ENCODE assay signal across 17 cellular contexts in genomic region chr14:89264196-89264800, GRCh38.
A peak's percentile ranks its signal among the peaks of the same experiment; 100 is the strongest.
DNase-seq lines count a peak whose midpoint lies in the region; ATAC-seq and TF ChIP-seq lines count a peak whose summit lies in the region.
"Had no signal": no experiment of that assay in that cellular context is flagged by ENCODE, and none has a peak within 500 bp of the region (broad histone marks: within the 10 kb centered on the region; RNA-seq: fewer than 3 reads in every experiment).

No MANE protein-coding gene starts in this region.

- ATAC-seq in GM18909 (IDR thresholded peaks at IDR 0.05; ENCODE audit: poor library complexity, unreplicated experiment): no peak

- H3K4me1 Mint-ChIP-seq in activated naive CD4-positive, alpha-beta T cell treated with anti-CD3 and anti-CD28 coated beads, Interleukin-2, amount 50 U/mL, for 24 hours: peaks cover 67% of the 10 kb centered on the region
- H3K4me1 Mint-ChIP-seq in IgD-negative memory B cell (peaks cover 26 to 42% (median 39%) of the 10 kb centered on the region in 3 donors), CD14-positive monocyte (peaks cover 3% of the 10 kb centered on the region)

- peak overlapping the region; percentile 94 for H3K27ac Mint-ChIP-seq in activated naive CD4-positive, alpha-beta T cell treated with anti-CD3 and anti-CD28 coated beads, Interleukin-2, amount 50 U/mL, for 24 hours
- H3K27ac Mint-ChIP-seq in IgD-negative memory B cell (peak overlapping the region; percentile 5 to 68 (median 28)), CD14-positive monocyte (peak overlapping the region in 3 of 7 donors; percentile 26 to 52 (median 30))

- peaks cover 18% of the 10 kb centered on the region for H3K36me3 Mint-ChIP-seq in activated naive CD4-positive, alpha-beta T cell treated with anti-CD3 and anti-CD28 coated beads, Interleukin-2, amount 50 U/mL, for 24 hours
- peaks cover 7% of the 10 kb centered on the region for H3K36me3 Mint-ChIP-seq in IgD-negative memory B cell
- H3K36me3 Mint-ChIP-seq in CD14-positive monocyte: peaks cover 24 to 44% of the 10 kb centered on the region in 2 donors

- no peak for DNase-seq in activated naive CD4-positive, alpha-beta T cell treated with anti-CD3 and anti-CD28 coated beads, Interleukin-2, amount 50 U/mL, for 16 hours
- DNase-seq in coronary artery (ENCODE audit: low spot score) (peak; percentile 26), CD14-positive monocyte (ENCODE audit: low spot score) (no peak), posterior cingulate gyrus (no peak)
- DNase-seq: activated gamma-delta T cell treated with Interleukin-2 at 50 U/mL for 16 hours; CD8-positive, alpha-beta memory T cell; head of caudate nucleus; KG1; NCI-H1694; NCI-H2171 treated with DMSO at 0.1 percent for 48 hours; NCI-H526; stimulated activated CD4-positive, alpha-beta T cell treated with anti-CD3 and anti-CD28 coated beads, Interleukin-4, amount 100 ng/mL, for 4 hours; T-helper 2 cell; uterus had no signal

- no peak overlapping the region for H3K27ac ChIP-seq in coronary artery
- H3K27ac ChIP-seq: uterus had no signal

- H3K4me3 Mint-ChIP-seq in activated naive CD4-positive, alpha-beta T cell treated with anti-CD3 and anti-CD28 coated beads, Interleukin-2, amount 50 U/mL, for 24 hours: peak overlapping the region; percentile 41
- H3K4me3 Mint-ChIP-seq in IgD-negative memory B cell: peak overlapping the region in 2 of 4 donors; percentile 40 to 63
- no peak overlapping the region for H3K4me3 Mint-ChIP-seq in CD14-positive monocyte
- H3K4me3 Mint-ChIP-seq: CD8-positive, alpha-beta memory T cell had no signal

- no peak overlapping the region for H3K4me3 ChIP-seq in coronary artery
- H3K4me3 ChIP-seq: uterus had no signal

- TF ChIP-seq CTCF in coronary artery (IDR thresholded peaks at IDR 0.05) (no peak), CD14-positive monocyte (IDR thresholded peaks at IDR 0.05) (no peak)

- H3K27me3 Mint-ChIP-seq in activated naive CD4-positive, alpha-beta T cell treated with anti-CD3 and anti-CD28 coated beads, Interleukin-2, amount 50 U/mL, for 24 hours: no peaks in the 10 kb centered on the region
- H3K27me3 Mint-ChIP-seq in IgD-negative memory B cell: no peaks in the 10 kb centered on the region
- no peaks in the 10 kb centered on the region for H3K27me3 Mint-ChIP-seq in CD14-positive monocyte (ENCODE audit: low read depth in 3 of 3)
- H3K27me3 Mint-ChIP-seq: CD8-positive, alpha-beta memory T cell had no signal

- peaks cover 5% of the 10 kb centered on the region for H3K9me3 Mint-ChIP-seq in activated naive CD4-positive, alpha-beta T cell treated with anti-CD3 and anti-CD28 coated beads, Interleukin-2, amount 50 U/mL, for 24 hours
- H3K9me3 Mint-ChIP-seq in IgD-negative memory B cell (no peaks in the 10 kb centered on the region), CD14-positive monocyte (peaks cover 0 to 2% (median 0%) of the 10 kb centered on the region in 7 donors)
- H3K9me3 Mint-ChIP-seq: CD8-positive, alpha-beta memory T cell had no signal

- intact Hi-C loops in CD14-positive monocyte (cut with micrococcal nuclease): no loop called here
- intact Hi-C loops in posterior cingulate gyrus (cut with DNase I): no loop called here
